In genomic region chr1:43531453-43531905, GRCh38 we compare ENCODE assay signal across 1 cellular context.
TF ChIP-seq lines count a peak whose summit lies in the region.

No MANE protein-coding gene starts in this region.

TF ChIP-seq in K562, 482 proteins besides CTCF, POLR2A, EP300 and RAD21 (continued from another document):
- TF ChIP-seq ZBTB43 (CRISPR knock-in tag; IDR thresholded peaks at IDR 0.05) (no peak), MED1 (CRISPR knock-in tag; IDR thresholded peaks at IDR 0.05; ENCODE audit: borderline replicate concordance) (no peak), ZKSCAN3 (CRISPR knock-in tag; IDR thresholded peaks at IDR 0.05) (no peak), KDM2B (CRISPR knock-in tag; IDR thresholded peaks at IDR 0.05) (peak; percentile 63; the same call in 1 of the 2 replicates), BMI1 (IDR thresholded peaks at IDR 0.05; ENCODE audit: low read length) (no peak), RB1 (IDR thresholded peaks at IDR 0.05; ENCODE audit: low read depth) (peak; percentile 58; the same call in 1 of the 2 replicates), ZNF766 (CRISPR knock-in tag; conservative IDR thresholded peaks at IDR 0.05) (no peak), TAF9B (IDR thresholded peaks at IDR 0.05; ENCODE audit: partially characterized antibody) (no peak), E2F6 (IDR thresholded peaks at IDR 0.05; ENCODE audit: borderline replicate concordance in 1 of 2, extremely low read depth in 1 of 2, insufficient read depth in 1 of 2, insufficient read length in 1 of 2, low read depth in 1 of 2, low read length in 1 of 2, poor library complexity in 1 of 2, severe bottlenecking in 1 of 2) (peak in 1 of 2 experiments; percentile 76), MEIS2 (IDR thresholded peaks at IDR 0.05; ENCODE audit: partially characterized antibody) (no peak), KHSRP (IDR thresholded peaks at IDR 0.05) (no peak), ASH1L (IDR thresholded peaks at IDR 0.05; ENCODE audit: borderline replicate concordance, low read depth, partially characterized antibody) (no peak), L3MBTL2 (IDR thresholded peaks at IDR 0.05) (peak; percentile 67), BRF2 (IDR thresholded peaks at IDR 0.05; ENCODE audit: borderline replicate concordance, insufficient read depth, insufficient read length) (no peak), BHLHE40 (IDR thresholded peaks at IDR 0.05; ENCODE audit: low read length) (peak; percentile 73), CSDE1 (IDR thresholded peaks at IDR 0.05) (no peak), PTRF (tag; IDR thresholded peaks at IDR 0.05) (no peak), NONO (IDR thresholded peaks at IDR 0.05; ENCODE audit: low read depth in 2 of 2, low read length in 1 of 2) (no peak), ZNF717 (CRISPR knock-in tag; IDR thresholded peaks at IDR 0.05) (no peak), ETS1 (conservative IDR thresholded peaks at IDR 0.05; ENCODE audit: control insufficient read depth, low read depth, low read length) (no peak), ZNF77 (CRISPR knock-in tag; IDR thresholded peaks at IDR 0.05) (no peak), FIP1L1 (IDR thresholded peaks at IDR 0.05; ENCODE audit: low read depth, low read length, poor library complexity, severe bottlenecking) (no peak), VEZF1 (CRISPR knock-in tag; IDR thresholded peaks at IDR 0.05) (peak; percentile 14; the same call in 1 of the 2 replicates), ZBTB7A (IDR thresholded peaks at IDR 0.05; ENCODE audit: borderline replicate concordance, control insufficient read depth, low read depth, low read length) (0 out of 2 replicates have a peak, but pooled peaks have one; percentile 9), ZNF175 (CRISPR knock-in tag; IDR thresholded peaks at IDR 0.05; ENCODE audit: low read depth) (no peak), ZNF518B (CRISPR knock-in tag; IDR thresholded peaks at IDR 0.05) (no peak), HDAC1 (IDR thresholded peaks at IDR 0.05) (no peak), SMARCA5 (IDR thresholded peaks at IDR 0.05) (no peak), ZNF280A (IDR thresholded peaks at IDR 0.05; ENCODE audit: low read depth, partially characterized antibody) (no peak), RBM39 (optimal IDR thresholded peaks at IDR 0.05; ENCODE audit: low read depth, low read length) (no peak), EWSR1 (IDR thresholded peaks at IDR 0.05; ENCODE audit: borderline replicate concordance, low read depth, partially characterized antibody) (no peak), CTBP1 (IDR thresholded peaks at IDR 0.05; ENCODE audit: borderline replicate concordance) (peak; percentile 29; the same call in 1 of the 2 replicates), STAT6 (CRISPR knock-in tag; IDR thresholded peaks at IDR 0.05) (no peak), KLF13 (tag; IDR thresholded peaks at IDR 0.05; ENCODE audit: borderline replicate concordance, low read depth) (no peak)
